In genomic region chr3:69326821-69327433, GRCh38 we compare ENCODE assay signal across 1 cellular context.
A peak's percentile ranks its signal among the peaks of the same experiment; 100 is the strongest.
TF ChIP-seq lines count a peak whose summit lies in the region.

No MANE protein-coding gene starts in this region.

TF ChIP-seq in GM12878, 131 proteins besides CTCF, POLR2A, EP300 and RAD21 (continued from another document and continues in another):
- TF ChIP-seq NFYA (IDR thresholded peaks at IDR 0.05; ENCODE audit: borderline replicate concordance, low read depth, low read length) (no peak), ZBTB4 (CRISPR knock-in tag; IDR thresholded peaks at IDR 0.05) (no peak), PBX3 (IDR thresholded peaks at IDR 0.05; ENCODE audit: insufficient replicate concordance, low read depth, low read length) (no peak), HDAC6 (IDR thresholded peaks at IDR 0.05; ENCODE audit: unreplicated experiment) (no peak), MTA3 (IDR thresholded peaks at IDR 0.05; ENCODE audit: borderline replicate concordance, low read length) (peak; percentile 73; the same call in 1 of the 2 replicates), CEBPZ (IDR thresholded peaks at IDR 0.05; ENCODE audit: low read depth, low read length) (no peak), NR2F1 (conservative IDR thresholded peaks at IDR 0.05) (0 out of 2 replicates have a peak, but pooled peaks have one; percentile 27), TCF7 (IDR thresholded peaks at IDR 0.05; ENCODE audit: borderline replicate concordance) (0 out of 2 replicates have a peak, but pooled peaks have one; percentile 45), SREBF2 (IDR thresholded peaks at IDR 0.05; ENCODE audit: low read length) (no peak), IRF3 (IDR thresholded peaks at IDR 0.05) (no peak), ZNF384 (IDR thresholded peaks at IDR 0.05; ENCODE audit: borderline replicate concordance, low read depth, low read length) (peak; percentile 91), NRF1 (conservative IDR thresholded peaks at IDR 0.05; ENCODE audit: low read depth, low read length) (no peak), ZBTB11 (CRISPR knock-in tag; IDR thresholded peaks at IDR 0.05) (no peak), STAT3 (IDR thresholded peaks at IDR 0.05; ENCODE audit: low read depth, low read length) (peak; percentile 68; the same call in 1 of the 2 replicates), YBX1 (IDR thresholded peaks at IDR 0.05) (no peak), BCL3 (IDR thresholded peaks at IDR 0.05; ENCODE audit: borderline replicate concordance, insufficient read depth, low read depth, low read length, poor library complexity, severe bottlenecking) (no peak), BCLAF1 (IDR thresholded peaks at IDR 0.05) (no peak), CBX5 (IDR thresholded peaks at IDR 0.05; ENCODE audit: low read depth) (peak; percentile 62; the same call in 1 of the 2 replicates), TBL1XR1 (IDR thresholded peaks at IDR 0.05; ENCODE audit: low read depth, low read length) (peak; percentile 96), SMAD1 (IDR thresholded peaks at IDR 0.05; ENCODE audit: low read depth, partially characterized antibody) (no peak), STAT1 (conservative IDR thresholded peaks at IDR 0.05) (no peak), CHD2 (IDR thresholded peaks at IDR 0.05; ENCODE audit: borderline replicate concordance, low read depth, low read length) (peak; percentile 86), ZNF24 (IDR thresholded peaks at IDR 0.05) (peak; percentile 68; the same call in 1 of the 2 replicates), ZNF207 (IDR thresholded peaks at IDR 0.05; ENCODE audit: borderline replicate concordance) (no peak), MYB (IDR thresholded peaks at IDR 0.05; ENCODE audit: borderline replicate concordance, low read depth, low read length) (peak; percentile 52; the same call in 1 of the 2 replicates), USF1 (IDR thresholded peaks at IDR 0.05; ENCODE audit: borderline replicate concordance, extremely low read length, insufficient read depth, low read depth, low read length) (no peak), E2F4 (IDR thresholded peaks at IDR 0.05; ENCODE audit: low read depth, low read length) (no peak), CUX1 (IDR thresholded peaks at IDR 0.05; ENCODE audit: insufficient replicate concordance, low read depth, low read length) (peak; percentile 50)
